Comparison of ENCODE assay signal across 1 cellular context in the genomic region with DNA sequence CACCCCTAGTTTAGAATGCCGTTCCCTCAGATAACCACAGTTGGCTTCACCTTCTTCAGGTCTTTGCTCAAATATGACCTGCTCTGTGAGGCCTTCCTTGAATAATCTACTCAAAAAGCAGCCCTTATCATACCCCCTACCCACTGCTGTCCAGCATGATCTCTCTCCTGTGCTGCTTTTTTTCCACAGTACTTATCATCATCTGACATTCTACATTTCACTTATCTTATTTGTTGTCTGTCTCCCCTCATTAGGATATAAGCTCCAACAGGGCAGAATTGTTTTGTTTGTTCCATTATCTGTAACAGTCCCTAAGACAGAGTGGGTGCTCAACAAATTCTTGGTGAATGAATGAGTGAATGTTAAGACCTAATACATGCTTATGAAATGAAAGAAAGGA.
TF ChIP-seq lines count a peak whose summit lies in the region.

No MANE protein-coding gene starts in this region.

TF ChIP-seq in K562, 482 proteins besides CTCF, POLR2A, EP300 and RAD21 (continued from another document and continues in another):
- TF ChIP-seq, protein P1, sequence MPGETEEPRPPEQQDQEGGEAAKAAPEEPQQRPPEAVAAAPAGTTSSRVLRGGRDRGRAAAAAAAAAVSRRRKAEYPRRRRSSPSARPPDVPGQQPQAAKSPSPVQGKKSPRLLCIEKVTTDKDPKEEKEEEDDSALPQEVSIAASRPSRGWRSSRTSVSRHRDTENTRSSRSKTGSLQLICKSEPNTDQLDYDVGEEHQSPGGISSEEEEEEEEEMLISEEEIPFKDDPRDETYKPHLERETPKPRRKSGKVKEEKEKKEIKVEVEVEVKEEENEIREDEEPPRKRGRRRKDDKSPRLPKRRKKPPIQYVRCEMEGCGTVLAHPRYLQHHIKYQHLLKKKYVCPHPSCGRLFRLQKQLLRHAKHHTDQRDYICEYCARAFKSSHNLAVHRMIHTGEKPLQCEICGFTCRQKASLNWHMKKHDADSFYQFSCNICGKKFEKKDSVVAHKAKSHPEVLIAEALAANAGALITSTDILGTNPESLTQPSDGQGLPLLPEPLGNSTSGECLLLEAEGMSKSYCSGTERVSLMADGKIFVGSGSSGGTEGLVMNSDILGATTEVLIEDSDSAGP (CRISPR knock-in tag; IDR thresholded peaks at IDR 0.05): no peak
- no peak for TF ChIP-seq RBM15 (IDR thresholded peaks at IDR 0.05; ENCODE audit: insufficient read depth, low read length)
- TF ChIP-seq ZNF75A (CRISPR knock-in tag; IDR thresholded peaks at IDR 0.05): no peak
- TF ChIP-seq CCNT2 (IDR thresholded peaks at IDR 0.05; ENCODE audit: borderline replicate concordance, extremely low read depth, insufficient read length, low read depth, low read length): peak; percentile 67
- TF ChIP-seq CBX2 (IDR thresholded peaks at IDR 0.05; ENCODE audit: insufficient read depth, low read length, poor library complexity, severe bottlenecking): no peak
- TF ChIP-seq ZNF41 (CRISPR knock-in tag; conservative IDR thresholded peaks at IDR 0.05): no peak
- peak; percentile 64 for TF ChIP-seq PML (IDR thresholded peaks at IDR 0.05; ENCODE audit: low read length)
- no peak for TF ChIP-seq SP2 (IDR thresholded peaks at IDR 0.05; ENCODE audit: extremely low read depth, low read depth, low read length, poor library complexity, severe bottlenecking)
- TF ChIP-seq, protein P2, sequence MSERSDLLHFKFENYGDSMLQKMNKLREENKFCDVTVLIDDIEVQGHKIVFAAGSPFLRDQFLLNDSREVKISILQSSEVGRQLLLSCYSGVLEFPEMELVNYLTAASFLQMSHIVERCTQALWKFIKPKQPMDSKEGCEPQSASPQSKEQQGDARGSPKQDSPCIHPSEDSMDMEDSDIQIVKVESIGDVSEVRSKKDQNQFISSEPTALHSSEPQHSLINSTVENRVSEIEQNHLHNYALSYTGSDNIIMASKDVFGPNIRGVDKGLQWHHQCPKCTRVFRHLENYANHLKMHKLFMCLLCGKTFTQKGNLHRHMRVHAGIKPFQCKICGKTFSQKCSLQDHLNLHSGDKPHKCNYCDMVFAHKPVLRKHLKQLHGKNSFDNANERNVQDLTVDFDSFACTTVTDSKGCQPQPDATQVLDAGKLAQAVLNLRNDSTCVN (CRISPR knock-in tag; IDR thresholded peaks at IDR 0.05): no peak
- no peak for TF ChIP-seq CEBPG (CRISPR knock-in tag; IDR thresholded peaks at IDR 0.05)
- no peak for TF ChIP-seq CEBPG (tag; conservative IDR thresholded peaks at IDR 0.05 in 1 of 2, IDR thresholded peaks at IDR 0.05 in 1 of 2)
- no peak for TF ChIP-seq GABPB1 (CRISPR knock-in tag; IDR thresholded peaks at IDR 0.05)
- peak; percentile 51 to 65; a peak in 3 of 4 replicates for TF ChIP-seq TRIM24 (IDR thresholded peaks at IDR 0.05)
- TF ChIP-seq ZNF318 (IDR thresholded peaks at IDR 0.05; ENCODE audit: borderline replicate concordance in 1 of 2, low read depth in 1 of 2): no peak
- no peak for TF ChIP-seq POLR2G (IDR thresholded peaks at IDR 0.05; ENCODE audit: low read depth, low read length)
- TF ChIP-seq ZNF77 (CRISPR knock-in tag; IDR thresholded peaks at IDR 0.05): no peak
- TF ChIP-seq NRF1 (conservative IDR thresholded peaks at IDR 0.05 in 1 of 2, IDR thresholded peaks at IDR 0.05 in 1 of 2): no peak
- TF ChIP-seq SMARCC2 (IDR thresholded peaks at IDR 0.05; ENCODE audit: low read depth): no peak; the same call in 1 of the 2 replicates
- TF ChIP-seq HMGN3 (IDR thresholded peaks at IDR 0.05; ENCODE audit: borderline replicate concordance, extremely low read depth, insufficient read length, low read depth, low read length): no peak
- TF ChIP-seq ZKSCAN1 (IDR thresholded peaks at IDR 0.05; ENCODE audit: low read depth, low read length): no peak
- TF ChIP-seq, protein P3, sequence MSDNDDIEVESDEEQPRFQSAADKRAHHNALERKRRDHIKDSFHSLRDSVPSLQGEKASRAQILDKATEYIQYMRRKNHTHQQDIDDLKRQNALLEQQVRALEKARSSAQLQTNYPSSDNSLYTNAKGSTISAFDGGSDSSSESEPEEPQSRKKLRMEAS (CRISPR knock-in tag; IDR thresholded peaks at IDR 0.05): no peak
- TF ChIP-seq EP400 (IDR thresholded peaks at IDR 0.05): no peak
- peak; percentile 50; the same call in 1 of the 2 replicates for TF ChIP-seq ZBTB5 (IDR thresholded peaks at IDR 0.05)
- 0 out of 2 replicates have a peak, but pooled peaks have one; percentile 40 for TF ChIP-seq ARID3A (IDR thresholded peaks at IDR 0.05; ENCODE audit: borderline replicate concordance, low read depth, low read length)
- no peak for TF ChIP-seq CEBPZ (IDR thresholded peaks at IDR 0.05; ENCODE audit: borderline replicate concordance, low read depth, low read length)
